9 cellular contexts compared by ENCODE assay signal in genomic region chr10:48882881-48883280, GRCh38. TPM values are rescaled to one million over a fixed set of nuclear protein-coding genes. Genes with fewer than 3 reads are reported as not detected.
"Had no signal": no experiment of that assay in that cellular context is flagged by ENCODE, and none has a peak within 500 bp of the region (broad histone marks: within the 10 kb centered on the region; RNA-seq: fewer than 3 reads in every experiment).

No MANE protein-coding gene starts in this region.

- H3K4me1 ChIP-seq: HAP-1 had no signal

- H3K4me3 Mint-ChIP-seq: HFFc6 had no signal

- H3K27ac Mint-ChIP-seq: HFFc6 had no signal

- H3K4me3 ChIP-seq: GM23248, HAP-1, K562 had no signal

- ATAC-seq: HCT116, K562 had no signal

- H3K9me3 Mint-ChIP-seq: HFFc6 had no signal

- H3K9ac ChIP-seq: GM23248 had no signal

- H2AFZ ChIP-seq: GM23248 had no signal

- H3K27ac ChIP-seq: GM23248 had no signal

- DNase-seq: GM23248, GOT3, H7, HFFc6, IMR-90 had no signal

RNA-seq across cellular contexts. Expression of gene LRRC18, which starts 56.8 kb away (rescaled TPM):
- total RNA-seq: GM23248, H7, HFFc6, HT-29, IMR-90, K562 had no signal
- polyA plus RNA-seq: GM23248, IMR-90, K562 had no signal
